8 cellular contexts compared by ENCODE assay signal in the genomic region with DNA sequence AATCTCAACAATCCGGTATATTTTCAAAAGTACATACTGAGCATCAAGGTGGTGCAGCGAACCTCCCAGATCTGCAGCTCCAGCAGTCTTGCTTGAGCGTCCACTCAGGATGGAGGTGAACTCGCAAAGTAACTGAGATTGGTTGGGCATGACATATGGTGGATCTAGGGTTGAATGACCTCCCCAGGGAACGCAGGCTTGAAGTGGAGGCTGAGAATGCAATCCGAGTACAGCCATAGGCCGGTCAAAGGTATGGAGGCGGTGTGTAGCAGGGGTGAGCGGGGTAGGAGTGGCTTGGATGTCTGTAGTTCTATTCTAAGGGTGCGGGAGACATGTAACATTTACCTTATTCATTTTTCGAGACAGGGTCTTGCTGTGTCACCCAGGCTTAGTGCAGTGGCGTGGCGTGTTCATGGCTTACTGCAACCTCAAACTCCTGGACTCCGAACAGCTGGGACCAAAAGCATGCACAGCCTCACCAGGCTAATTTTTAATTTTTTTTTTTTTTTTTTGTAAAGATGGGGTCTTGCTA. TPM values are rescaled to one million over a fixed set of nuclear protein-coding genes. Genes with fewer than 3 reads are reported as not detected.
DNase-seq lines count a peak whose midpoint lies in the region; ATAC-seq and TF ChIP-seq lines count a peak whose summit lies in the region.

No MANE protein-coding gene starts in this region.

- peak overlapping the region; percentile 14 for H2AFZ ChIP-seq in SU-DHL-6 (ENCODE audit: low read depth, low read length, severe bottlenecking)

- DNase-seq in Daoy (ENCODE audit: low read depth) (peak; percentile 77), LNCaP clone FGC (ENCODE audit: low read depth) (peak; percentile 50), memory B cell (ENCODE audit: low spot score in 2 of 2) (peak; percentile 63 to 69), transverse colon (peak; percentile 57), COR-L47 (lab: John Stamatoyannopoulos, UW) (no peak)
- peak in 2 of 3 experiments; percentile 22 for DNase-seq in effector memory CD8-positive, alpha-beta T cell

- H4K20me1 ChIP-seq in SU-DHL-6 (ENCODE audit: low read depth, low read length), result no peaks in the 10 kb centered on the region

- H3K4me1 ChIP-seq in transverse colon, result peaks cover 16 to 23% (median 21%) of the 10 kb centered on the region in 4 donors

- H3K27me3 Mint-ChIP-seq in effector memory CD8-positive, alpha-beta T cell, result no peaks in the 10 kb centered on the region
- no peaks in the 10 kb centered on the region for H3K27me3 Mint-ChIP-seq in memory B cell

- peaks cover 43% of the 10 kb centered on the region for H3K79me2 ChIP-seq in SU-DHL-6 (ENCODE audit: insufficient read depth, low read length)

- H3K9ac ChIP-seq in SU-DHL-6 (ENCODE audit: low read length), result peak overlapping the region; percentile 68

- H3K9me2 ChIP-seq in SU-DHL-6 (replicated peaks; ENCODE audit: insufficient read depth, low read length), result no peaks in the 10 kb centered on the region

- no peaks in the 10 kb centered on the region for H3K36me3 ChIP-seq in SU-DHL-6 (ENCODE audit: low read length)
- peaks cover 0 to 9% (median 3%) of the 10 kb centered on the region in 4 donors for H3K36me3 ChIP-seq in transverse colon

- H3K9me3 ChIP-seq in SU-DHL-6 (ENCODE audit: insufficient read depth, low read length) (no peaks in the 10 kb centered on the region), transverse colon (no peaks in the 10 kb centered on the region)

- no peak for TF ChIP-seq EP300 in transverse colon (IDR thresholded peaks at IDR 0.05; ENCODE audit: low read depth)

- peak overlapping the region; percentile 80 to 85 for H3K4me3 Mint-ChIP-seq in effector memory CD8-positive, alpha-beta T cell
- peak overlapping the region; percentile 96 for H3K4me3 Mint-ChIP-seq in memory B cell

- no peaks in the 10 kb centered on the region for H3K9me3 Mint-ChIP-seq in effector memory CD8-positive, alpha-beta T cell
- no peaks in the 10 kb centered on the region for H3K9me3 Mint-ChIP-seq in memory B cell

- H3K27me3 ChIP-seq in SU-DHL-6 (ENCODE audit: low read length) (no peaks in the 10 kb centered on the region), transverse colon (no peaks in the 10 kb centered on the region)

- 0 to 12% methylated on average over 2 to 14 of the region's 14 CpGs for WGBS in transverse colon (ENCODE audit: low coverage in 1 of 2), 2 donors

- in situ Hi-C loops in transverse colon (cut with MboI; ENCODE audit: low pct_ligation_motif_present in 1 of 4, low pct_unique_long_range_greater_than_20kb in 1 of 4, low sequenced_read_pairs in 3 of 4), result no loop called here

- H3K27ac ChIP-seq in SU-DHL-6 (ENCODE audit: low read depth, low read length) (peak overlapping the region; percentile 74), transverse colon (peak overlapping the region; percentile 92 to 97 (median 96))

- H3K36me3 Mint-ChIP-seq in effector memory CD8-positive, alpha-beta T cell (ENCODE audit: insufficient read depth), result peaks cover 31% of the 10 kb centered on the region
- H3K36me3 Mint-ChIP-seq in memory B cell, result peaks cover 3% of the 10 kb centered on the region

- peaks cover 27 to 28% of the 10 kb centered on the region in 2 donors for H3K4me1 Mint-ChIP-seq in effector memory CD8-positive, alpha-beta T cell (ENCODE audit: low read depth in 2 of 2)
- peaks cover 24% of the 10 kb centered on the region for H3K4me1 Mint-ChIP-seq in memory B cell

- TF ChIP-seq CTCF in LNCaP clone FGC (IDR thresholded peaks at IDR 0.05; ENCODE audit: control insufficient read depth, extremely low read depth, insufficient read depth), result no peak
- TF ChIP-seq CTCF in SU-DHL-6 (IDR thresholded peaks at IDR 0.05; ENCODE audit: insufficient read depth, low read length, poor library complexity, severe bottlenecking), result no peak
- no peak for TF ChIP-seq CTCF in transverse colon (IDR thresholded peaks at IDR 0.05)

- H3K4me3 ChIP-seq in LNCaP clone FGC (ENCODE audit: low read depth, low read length), result peak overlapping the region; percentile 93
- peak overlapping the region; percentile 66 for H3K4me3 ChIP-seq in SU-DHL-6 (ENCODE audit: insufficient read depth, low read length, poor library complexity, severe bottlenecking)
- peak overlapping the region; percentile 47 to 95 (median 76) for H3K4me3 ChIP-seq in transverse colon

- H3F3A ChIP-seq in SU-DHL-6 (ENCODE audit: insufficient read depth), result 0 out of 2 replicates have a peak, but pooled peaks cover 7% of the 10 kb centered on the region

- peak overlapping the region; percentile 84 to 91 for H3K27ac Mint-ChIP-seq in effector memory CD8-positive, alpha-beta T cell
- peak overlapping the region; percentile 96 for H3K27ac Mint-ChIP-seq in memory B cell

- ATAC-seq in GM21529 (IDR thresholded peaks at IDR 0.05; ENCODE audit: unreplicated experiment) (peak; percentile 37), memory B cell (ENCODE audit: low read depth) (peak; percentile 71)
- ATAC-seq in effector memory CD8-positive, alpha-beta T cell (replicated peaks), result peak; percentile 32

- no peak for TF ChIP-seq POLR2A in transverse colon (IDR thresholded peaks at IDR 0.05)

- intact Hi-C loops in transverse colon (cut with DNase I; ENCODE audit: low total_unique reads), result no loop called here

- H3K4me2 ChIP-seq in SU-DHL-6 (ENCODE audit: low read depth, low read length, poor library complexity, severe bottlenecking), result peak overlapping the region; percentile 64

RNA-seq across cellular contexts. Expression of a gene that starts 0.6 kb away (rescaled TPM):
- total RNA-seq in Daoy (2014; rRNA removed; shearing (Covaris generic)), result 22.3 and 28.8 TPM in 2 replicates
- 10 to 100 TPM; 26.6 to 50.7 (median 39.4) TPM for total RNA-seq in transverse colon

RNA-seq across cellular contexts. Expression of a gene that starts 15.8 kb away (rescaled TPM):
- 46.2 and 60.5 TPM in 2 replicates for total RNA-seq in Daoy (2014; rRNA removed; shearing (Covaris generic))
- total RNA-seq in transverse colon, result 10 to 100 TPM; 10.9 to 29.2 (median 13.7) TPM

RNA-seq across cellular contexts. Expression of a gene that starts 16.6 kb away (rescaled TPM):
- total RNA-seq in Daoy (2014; rRNA removed; shearing (Covaris generic)), result 14.7 and 16.6 TPM in 2 replicates
- 10 to 100 TPM; 18.3 to 29.3 (median 20.3) TPM for total RNA-seq in transverse colon

RNA-seq across cellular contexts. Expression of a gene that starts 30.9 kb away (rescaled TPM):
- 144 and 159 TPM in 2 replicates for total RNA-seq in Daoy (2014; rRNA removed; shearing (Covaris generic))
- 10 to 100 TPM in 3 of 4 donors, 1 to 10 TPM in 1; 4.9 to 57.2 (median 36.8) TPM for total RNA-seq in transverse colon

RNA-seq across cellular contexts. Expression of a gene that starts 31.6 kb away (rescaled TPM):
- 49.5 and 51.4 TPM in 2 replicates for total RNA-seq in Daoy (2014; rRNA removed; shearing (Covaris generic))
- total RNA-seq in transverse colon, result 1 to 10 TPM in 3 of 4 donors, not detected in 1; 1.1 to 2.0 (median 1.2) TPM
